ENCODE assay signal across 18 cellular contexts in the genomic region with DNA sequence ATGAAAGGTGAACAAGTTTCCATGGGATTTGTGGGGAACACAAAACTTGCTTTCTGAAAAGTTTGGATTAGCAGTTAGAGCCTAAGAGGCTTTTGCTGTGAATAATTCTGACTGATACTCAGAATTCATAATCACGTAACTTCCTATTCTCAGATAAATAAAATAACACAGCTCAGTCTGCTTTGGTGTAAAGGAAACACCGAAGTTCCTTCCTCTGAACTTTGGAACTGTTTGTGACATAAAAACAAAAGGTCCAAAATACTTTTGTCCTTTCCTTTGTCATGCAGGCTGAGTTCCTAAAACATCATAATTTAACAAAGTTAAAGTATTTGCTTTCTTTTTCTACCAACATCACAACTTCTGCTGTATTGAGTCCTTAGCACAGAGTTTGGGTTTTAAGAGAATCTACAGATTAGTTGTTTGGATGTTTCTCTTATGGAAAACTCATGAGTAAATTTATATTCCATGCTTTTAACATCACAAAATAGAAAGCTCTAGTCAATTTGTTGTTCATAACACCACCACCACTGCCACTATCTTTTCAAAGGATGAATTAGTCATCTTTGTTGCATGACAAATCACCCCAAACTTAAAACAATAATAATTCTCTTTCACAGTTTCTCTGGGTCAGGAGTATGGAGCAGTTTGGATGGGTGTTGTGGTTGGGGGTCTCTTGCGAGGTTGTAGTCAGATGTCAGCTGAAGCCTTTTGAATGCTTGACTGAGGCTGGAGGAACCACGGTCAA.
DNase-seq lines count a peak whose midpoint lies in the region; ATAC-seq and TF ChIP-seq lines count a peak whose summit lies in the region.
"Had no signal": no experiment of that assay in that cellular context is flagged by ENCODE, and none has a peak within 500 bp of the region (broad histone marks: within the 10 kb centered on the region; RNA-seq: fewer than 3 reads in every experiment).

No MANE protein-coding gene starts in this region.

- peak overlapping the region; percentile 1 for H2AFZ ChIP-seq in ACC112 (ENCODE audit: low read length, unreplicated experiment)
- no peak overlapping the region for H2AFZ ChIP-seq in parathyroid adenoma

- no peak overlapping the region for H3K27ac Mint-ChIP-seq in HFFc6
- H3K27ac Mint-ChIP-seq: activated CD4-positive, alpha-beta memory T cell treated with anti-CD3 and anti-CD28 coated beads, Interleukin-2, amount 10 ng/mL, durations not matched to agents 7 days and 5 days; activated naive CD4-positive, alpha-beta T cell treated with anti-CD3 and anti-CD28 coated beads for 36 hours had no signal

- no peak overlapping the region for H3K4me2 ChIP-seq in parathyroid adenoma (ENCODE audit: low read length)

- H3K4me3 ChIP-seq in ACC112 (ENCODE audit: low read depth, low read length) (peak overlapping the region; percentile 16; the same call in 1 of the 2 replicates), fibroblast of mammary gland (ENCODE audit: control insufficient read depth, low read depth, low read length) (no peak overlapping the region), parathyroid adenoma (ENCODE audit: low read depth, low read length) (no peak overlapping the region)

- H3K9me3 ChIP-seq in parathyroid adenoma (ENCODE audit: control insufficient read depth, low read length), result no peaks in the 10 kb centered on the region

- no peaks in the 10 kb centered on the region for H3K36me3 ChIP-seq in ACC112 (ENCODE audit: insufficient read depth, low read length)
- no peaks in the 10 kb centered on the region for H3K36me3 ChIP-seq in parathyroid adenoma (ENCODE audit: control insufficient read depth, insufficient read depth, low read length)

- H3K27me3 ChIP-seq in ACC112 (ENCODE audit: insufficient read depth, low read length), result no peaks in the 10 kb centered on the region
- H3K27me3 ChIP-seq in parathyroid adenoma (ENCODE audit: control insufficient read depth, insufficient read depth, low read length), result no peaks in the 10 kb centered on the region

- no peaks in the 10 kb centered on the region for H3K27me3 Mint-ChIP-seq in HFFc6 (ENCODE audit: insufficient read depth)

- peaks cover 13% of the 10 kb centered on the region for H3K4me1 ChIP-seq in ACC112 (ENCODE audit: control insufficient read depth, insufficient read depth, low read length, unreplicated experiment)
- peaks cover 3% of the 10 kb centered on the region for H3K4me1 ChIP-seq in parathyroid adenoma

- no peak for TF ChIP-seq CTCF in HFFc6 (IDR thresholded peaks at IDR 0.05)
- no peak for TF ChIP-seq CTCF in fibroblast of mammary gland (conservative IDR thresholded peaks at IDR 0.05; ENCODE audit: control insufficient read depth, insufficient read depth, low read depth, low read length)
- TF ChIP-seq CTCF in parathyroid adenoma (IDR thresholded peaks at IDR 0.05), result no peak

- H3K4me3 Mint-ChIP-seq in HFFc6, result no peak overlapping the region
- H3K4me3 Mint-ChIP-seq: activated CD4-positive, alpha-beta memory T cell treated with anti-CD3 and anti-CD28 coated beads, Interleukin-2, amount 10 ng/mL, durations not matched to agents 7 days and 5 days; activated naive CD4-positive, alpha-beta T cell treated with anti-CD3 and anti-CD28 coated beads for 36 hours had no signal

- peak overlapping the region; percentile 59 for H3K27ac ChIP-seq in ACC112 (ENCODE audit: low read depth, low read length)
- peak overlapping the region; percentile 63 for H3K27ac ChIP-seq in parathyroid adenoma

- ATAC-seq in HG03439 (IDR thresholded peaks at IDR 0.05; ENCODE audit: unreplicated experiment), result no peak
- ATAC-seq in GM18870 (IDR thresholded peaks at IDR 0.05; ENCODE audit: unreplicated experiment), result no peak

- DNase-seq in HFFc6 (peak; percentile 12), fibroblast of mammary gland (ENCODE audit: low read depth) (peak; percentile 30), Ammon's horn (ENCODE audit: low spot score) (no peak), mucosa of gallbladder (ENCODE audit: low spot score) (no peak)
- DNase-seq: activated CD4-positive, alpha-beta memory T cell treated with anti-CD3 and anti-CD28 coated beads, Interleukin-2, amount 10 ng/mL, durations not matched to agents 7 days and 5 days; activated naive CD4-positive, alpha-beta T cell treated with anti-CD3 and anti-CD28 coated beads for 36 hours; AML-193; central memory CD4-positive, alpha-beta T cell; DMS53; midbrain; NCI-H1105 treated with DMSO at 0.1 percent for 48 hours; NCI-H2227 treated with DMSO at 0.1 percent for 48 hours; occipital lobe; trophoblast cell had no signal

- peaks cover 18% of the 10 kb centered on the region for H3K4me1 Mint-ChIP-seq in HFFc6 (ENCODE audit: low read depth)

- H3K9ac ChIP-seq in parathyroid adenoma, result no peak overlapping the region

- H3K9me3 Mint-ChIP-seq in HFFc6, result no peaks in the 10 kb centered on the region
- H3K9me3 Mint-ChIP-seq: activated CD4-positive, alpha-beta memory T cell treated with anti-CD3 and anti-CD28 coated beads, Interleukin-2, amount 10 ng/mL, durations not matched to agents 7 days and 5 days; activated naive CD4-positive, alpha-beta T cell treated with anti-CD3 and anti-CD28 coated beads for 36 hours had no signal

- no peaks in the 10 kb centered on the region for H3K79me2 ChIP-seq in ACC112 (ENCODE audit: control insufficient read depth, insufficient read depth, low read length, unreplicated experiment)
- no peaks in the 10 kb centered on the region for H3K79me2 ChIP-seq in parathyroid adenoma

- no peaks in the 10 kb centered on the region for H3K36me3 Mint-ChIP-seq in HFFc6 (ENCODE audit: low read depth)

Comparison
In these comparisons a context has a peak if more than half of its experiments do, and no peak if none do; other contexts are left out.
1. DNase-seq: peak in HFFc6 (single experiment) and fibroblast of mammary gland (single experiment); none in Ammon's horn (single experiment) and mucosa of gallbladder (single experiment).